In genomic region chr2:134271758-134272157, GRCh38 we compare ENCODE assay signal across 20 cellular contexts. TPM values are rescaled to one million over a fixed set of nuclear protein-coding genes. Genes with fewer than 3 reads are reported as not detected.
DNase-seq lines count a peak whose midpoint lies in the region; ATAC-seq and TF ChIP-seq lines count a peak whose summit lies in the region.
"Had no signal": no experiment of that assay in that cellular context is flagged by ENCODE, and none has a peak within 500 bp of the region (broad histone marks: within the 10 kb centered on the region; RNA-seq: fewer than 3 reads in every experiment).

No MANE protein-coding gene starts in this region.

- no peak for TF ChIP-seq CTCF in right atrium auricular region (IDR thresholded peaks at IDR 0.05)
- no peak for TF ChIP-seq CTCF in HFFc6 (IDR thresholded peaks at IDR 0.05)

- H3K27ac ChIP-seq in right atrium auricular region: peak overlapping the region; percentile 45 to 61
- H3K27ac ChIP-seq: HL-60, testis had no signal

- intact Hi-C loops in left cardiac atrium (cut with DNase I): no loop called here
- intact Hi-C loops in activated T-helper 1 cell treated with anti-CD3 and anti-CD28 coated beads, Interleukin-12 subunit alpha, Interleukin-12 subunit beta, Interleukin-2, Interleukin-4 antibody, amounts not matched to agents 30 ng/mL and 10 ng/mL and 1 ng/mL, durations not matched to agents 14 hours and 24 hours and 36 hours (cut with micrococcal nuclease): loop anchor here (1.0 to 2.0 kb wide), 2 partner anchors 11 to 19 kb away; no protein-coding TSS in a partner anchor

- no peaks in the 10 kb centered on the region for H3K27me3 ChIP-seq in right atrium auricular region
- H3K27me3 ChIP-seq: heart left ventricle, testis had no signal

- no peaks in the 10 kb centered on the region for H3K9me3 ChIP-seq in right atrium auricular region
- H3K9me3 ChIP-seq: heart left ventricle, testis had no signal

- DNase-seq in right atrium auricular region (ENCODE audit: low spot score) (no peak), left cardiac atrium (no peak), HFFc6 (no peak)
- no peak for DNase-seq in activated T-helper 1 cell treated with anti-CD3 and anti-CD28 coated beads, Interleukin-12 subunit alpha, Interleukin-12 subunit beta, Interleukin-2, Interleukin-4 antibody, amounts not matched to agents 30 ng/mL and 10 ng/mL and 1 ng/mL, durations not matched to agents 14 hours and 24 hours and 36 hours (ENCODE audit: low spot score)
- DNase-seq: amygdala; effector memory CD8-positive, alpha-beta T cell; heart left ventricle; mesendoderm; NCI-H1092; NCI-H345; SIG-M5; testis had no signal

- H3K27me3 Mint-ChIP-seq in activated T-helper 1 cell treated with anti-CD3 and anti-CD28 coated beads, Interleukin-12 subunit alpha, Interleukin-12 subunit beta, Interleukin-2, Interleukin-4 antibody, amounts not matched to agents 30 ng/mL and 10 ng/mL and 1 ng/mL, durations not matched to agents 14 hours and 24 hours and 36 hours (ENCODE audit: insufficient read depth): peaks cover 2% of the 10 kb centered on the region
- H3K27me3 Mint-ChIP-seq in HFFc6 (ENCODE audit: insufficient read depth): peaks cover 1% of the 10 kb centered on the region; the same call in 1 of the 2 replicates
- H3K27me3 Mint-ChIP-seq: central memory CD8-positive, alpha-beta T cell; effector memory CD8-positive, alpha-beta T cell had no signal

- peaks cover 7% of the 10 kb centered on the region for H3K36me3 Mint-ChIP-seq in activated T-helper 1 cell treated with anti-CD3 and anti-CD28 coated beads, Interleukin-12 subunit alpha, Interleukin-12 subunit beta, Interleukin-2, Interleukin-4 antibody, amounts not matched to agents 30 ng/mL and 10 ng/mL and 1 ng/mL, durations not matched to agents 14 hours and 24 hours and 36 hours (ENCODE audit: low read depth)
- H3K36me3 Mint-ChIP-seq in HFFc6 (ENCODE audit: low read depth): peaks cover 16% of the 10 kb centered on the region

- H3K27ac Mint-ChIP-seq in activated T-helper 1 cell treated with anti-CD3 and anti-CD28 coated beads, Interleukin-12 subunit alpha, Interleukin-12 subunit beta, Interleukin-2, Interleukin-4 antibody, amounts not matched to agents 30 ng/mL and 10 ng/mL and 1 ng/mL, durations not matched to agents 14 hours and 24 hours and 36 hours: peak overlapping the region; percentile 53
- no peak overlapping the region for H3K27ac Mint-ChIP-seq in HFFc6
- H3K27ac Mint-ChIP-seq: effector memory CD8-positive, alpha-beta T cell; T-helper 2 cell treated with Interferon-gamma antibody and Interleukin-4, amounts not matched to agents 5 μg/mL and 100 μg/mL, for 36 hours had no signal

- peaks cover 19% of the 10 kb centered on the region for H3K4me1 Mint-ChIP-seq in activated T-helper 1 cell treated with anti-CD3 and anti-CD28 coated beads, Interleukin-12 subunit alpha, Interleukin-12 subunit beta, Interleukin-2, Interleukin-4 antibody, amounts not matched to agents 30 ng/mL and 10 ng/mL and 1 ng/mL, durations not matched to agents 14 hours and 24 hours and 36 hours (ENCODE audit: low read depth)
- H3K4me1 Mint-ChIP-seq in HFFc6 (ENCODE audit: low read depth): peaks cover 54% of the 10 kb centered on the region

- H3K4me3 Mint-ChIP-seq in activated T-helper 1 cell treated with anti-CD3 and anti-CD28 coated beads, Interleukin-12 subunit alpha, Interleukin-12 subunit beta, Interleukin-2, Interleukin-4 antibody, amounts not matched to agents 30 ng/mL and 10 ng/mL and 1 ng/mL, durations not matched to agents 14 hours and 24 hours and 36 hours: no peak overlapping the region
- no peak overlapping the region for H3K4me3 Mint-ChIP-seq in HFFc6
- H3K4me3 Mint-ChIP-seq: central memory CD8-positive, alpha-beta T cell; effector memory CD8-positive, alpha-beta T cell; neural crest cell; T-helper 2 cell treated with Interferon-gamma antibody and Interleukin-4, amounts not matched to agents 5 μg/mL and 100 μg/mL, for 36 hours had no signal

- no peaks in the 10 kb centered on the region for H3K36me3 ChIP-seq in right atrium auricular region

- ATAC-seq in left cardiac atrium (no peak), GM19351 (IDR thresholded peaks at IDR 0.05; ENCODE audit: unreplicated experiment) (peak; percentile 32), HG03159 (IDR thresholded peaks at IDR 0.05; ENCODE audit: unreplicated experiment) (no peak), GM21529 (IDR thresholded peaks at IDR 0.05; ENCODE audit: unreplicated experiment) (no peak)
- ATAC-seq: effector memory CD8-positive, alpha-beta T cell; heart left ventricle; K562 had no signal

- H3K9me3 Mint-ChIP-seq in activated T-helper 1 cell treated with anti-CD3 and anti-CD28 coated beads, Interleukin-12 subunit alpha, Interleukin-12 subunit beta, Interleukin-2, Interleukin-4 antibody, amounts not matched to agents 30 ng/mL and 10 ng/mL and 1 ng/mL, durations not matched to agents 14 hours and 24 hours and 36 hours: no peaks in the 10 kb centered on the region
- no peaks in the 10 kb centered on the region for H3K9me3 Mint-ChIP-seq in HFFc6
- H3K9me3 Mint-ChIP-seq: central memory CD8-positive, alpha-beta T cell; effector memory CD8-positive, alpha-beta T cell; neural crest cell; T-helper 2 cell treated with Interferon-gamma antibody and Interleukin-4, amounts not matched to agents 5 μg/mL and 100 μg/mL, for 36 hours had no signal

- H3K4me3 ChIP-seq in right atrium auricular region: no peak overlapping the region
- H3K4me3 ChIP-seq: heart left ventricle, K562, testis had no signal

- peaks cover 0 to 84% of the 10 kb centered on the region in 2 donors for H3K4me1 ChIP-seq in right atrium auricular region
- H3K4me1 ChIP-seq: testis had no signal

RNA-seq across cellular contexts. Expression of gene MGAT5, which starts 17.9 kb away (rescaled TPM):
- 10 to 100 TPM; 56.9 to 91.0 TPM for total RNA-seq in right atrium auricular region
- 100 to 1,000 TPM; 110 to 142 TPM for total RNA-seq in left cardiac atrium
- 25.8 and 26.2 TPM in 2 replicates for total RNA-seq in activated T-helper 1 cell treated with anti-CD3 and anti-CD28 coated beads, Interleukin-12 subunit alpha, Interleukin-12 subunit beta, Interleukin-2, Interleukin-4 antibody, amounts not matched to agents 30 ng/mL and 10 ng/mL and 1 ng/mL, durations not matched to agents 14 hours and 24 hours and 36 hours
- 100 to 1,000 TPM; 104 to 129 (median 113) TPM for total RNA-seq in HFFc6 (2021; fragmentation: NEBNext Ultra II Directional; extraction: Animal tissue kit (Norgen Biotek cat#: 25700))
